Comparison of ENCODE assay signal across 18 cellular contexts in the genomic region with DNA sequence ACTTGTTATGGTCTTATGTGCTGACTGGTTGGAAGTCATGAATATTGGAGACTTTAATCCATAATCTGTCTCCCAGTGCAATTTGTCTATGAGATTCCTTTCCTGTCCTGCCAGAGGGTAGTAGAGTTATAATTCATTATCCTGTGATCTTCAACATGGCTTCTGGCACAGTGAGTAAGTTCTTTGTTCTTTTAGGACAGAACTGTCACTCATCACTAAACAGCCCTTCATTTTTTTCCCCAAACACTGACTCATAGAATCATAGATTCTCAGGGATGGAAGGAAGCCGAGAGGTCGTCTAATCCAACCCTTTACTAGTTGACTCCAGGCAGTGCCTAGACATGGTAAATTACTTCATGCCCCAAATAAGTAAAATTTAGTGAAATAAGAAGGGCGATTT.
DNase-seq lines count a peak whose midpoint lies in the region; ATAC-seq and TF ChIP-seq lines count a peak whose summit lies in the region.
"Had no signal": no experiment of that assay in that cellular context is flagged by ENCODE, and none has a peak within 500 bp of the region (broad histone marks: within the 10 kb centered on the region; RNA-seq: fewer than 3 reads in every experiment).

No MANE protein-coding gene starts in this region.

- intact Hi-C loops in Calu3 (cut with micrococcal nuclease; ENCODE audit: unreplicated experiment) = no loop called here

- no peaks in the 10 kb centered on the region for H3K79me2 ChIP-seq in osteoblast (ENCODE audit: insufficient read depth, low read length)

- peaks cover 8% of the 10 kb centered on the region for H3K27me3 ChIP-seq in osteoblast (ENCODE audit: insufficient read depth, low read length)
- H3K27me3 ChIP-seq: Peyer's patch, suprapubic skin had no signal

- BruUV-seq in Calu3 (replicated peaks; lab: Mats Ljungman, UMichigan) = no TSS peak

- peak; percentile 39; the same call in 2 of the 3 replicates for ATAC-seq in SK-N-SH treated with all-trans-retinoic acid at 6 μM for 48 hours
- ATAC-seq in stimulated activated memory B cell treated with anti-CD40 and anti-IgM and Interleukin-4, amounts not matched to agents 10 μg/mL and 1 μg/mL and 100 μg/mL, for 72 hours = no peak
- ATAC-seq: activated naive CD8-positive, alpha-beta T cell treated with anti-CD3 and anti-CD28 coated beads, Interleukin-2, amount 50 U/mL, for 24 hours had no signal

- H3K4me1 Mint-ChIP-seq in Calu3 (ENCODE audit: low read depth, unreplicated experiment) (peaks cover 17% of the 10 kb centered on the region), glutamatergic neuron (ENCODE audit: low read depth, unreplicated experiment) (peaks cover 2% of the 10 kb centered on the region)
- H3K4me1 Mint-ChIP-seq in stimulated activated memory B cell treated with anti-CD40 and anti-IgM and Interleukin-4, amounts not matched to agents 10 μg/mL and 1 μg/mL and 100 μg/mL, for 72 hours = no peaks in the 10 kb centered on the region
- H3K4me1 Mint-ChIP-seq: activated naive CD8-positive, alpha-beta T cell treated with anti-CD3 and anti-CD28 coated beads, Interleukin-2, amount 50 U/mL, for 24 hours; IgD-negative memory B cell had no signal

- no peaks in the 10 kb centered on the region for H3K36me3 ChIP-seq in osteoblast (ENCODE audit: insufficient read depth, low read length)
- H3K36me3 ChIP-seq: Peyer's patch, suprapubic skin had no signal

- peak; percentile 69 for DNase-seq in COLO829 (ENCODE audit: low spot score)
- DNase-seq in fibroblast of mammary gland (ENCODE audit: low read depth) = peak; percentile 41
- no peak for DNase-seq in osteoblast (ENCODE audit: insufficient read length, low spot score, missing footprints)
- no peak for DNase-seq in NCI-H526 (lab: John Stamatoyannopoulos, UW)
- DNase-seq in Calu3 = no peak
- DNase-seq in glutamatergic neuron = no peak
- DNase-seq: activated CD4-positive, alpha-beta T cell treated with anti-CD3 and anti-CD28 coated beads for 48 hours; activated naive CD8-positive, alpha-beta T cell treated with anti-CD3 and anti-CD28 coated beads, Interleukin-2, amount 50 U/mL, for 24 hours; kidney glomerular epithelial cell; NCI-H1417 treated with DMSO at 0.1 percent for 48 hours; NCI-H510A treated with DMSO at 0.1 percent for 48 hours; Peyer's patch; small intestine had no signal

- H4K20me1 ChIP-seq in osteoblast (ENCODE audit: insufficient read depth, low read length) = no peaks in the 10 kb centered on the region

- no peak overlapping the region for H3K4me3 ChIP-seq in fibroblast of mammary gland (ENCODE audit: control insufficient read depth, low read depth, low read length)
- H3K4me3 ChIP-seq in osteoblast (ENCODE audit: insufficient read depth, low read length) = no peak overlapping the region
- H3K4me3 ChIP-seq: Peyer's patch, suprapubic skin had no signal

- H3K27ac ChIP-seq in osteoblast (ENCODE audit: low read depth, low read length) = peak overlapping the region; percentile 87
- H3K27ac ChIP-seq: Peyer's patch, suprapubic skin had no signal

- H3K36me3 Mint-ChIP-seq in Calu3 (ENCODE audit: insufficient read depth, unreplicated experiment) (no peaks in the 10 kb centered on the region), glutamatergic neuron (ENCODE audit: unreplicated experiment) (no peaks in the 10 kb centered on the region)
- H3K36me3 Mint-ChIP-seq in stimulated activated memory B cell treated with anti-CD40 and anti-IgM and Interleukin-4, amounts not matched to agents 10 μg/mL and 1 μg/mL and 100 μg/mL, for 72 hours = no peaks in the 10 kb centered on the region
- H3K36me3 Mint-ChIP-seq: IgD-negative memory B cell had no signal

- peak overlapping the region; percentile 37 for H3K4me2 ChIP-seq in osteoblast (ENCODE audit: insufficient read depth, low read length)

- H2AFZ ChIP-seq in osteoblast (ENCODE audit: low read length) = peak overlapping the region; percentile 12

- TF ChIP-seq CTCF in fibroblast of mammary gland (conservative IDR thresholded peaks at IDR 0.05; ENCODE audit: control insufficient read depth, insufficient read depth, low read depth, low read length) (no peak), osteoblast (IDR thresholded peaks at IDR 0.05; ENCODE audit: extremely low read depth, low read depth, low read length) (no peak), Calu3 (IDR thresholded peaks at IDR 0.05; ENCODE audit: unreplicated experiment) (no peak), glutamatergic neuron (IDR thresholded peaks at IDR 0.05; ENCODE audit: partially characterized antibody, unreplicated experiment) (no peak)

- H3K9me3 Mint-ChIP-seq in Calu3 (ENCODE audit: low read depth, unreplicated experiment) (no peaks in the 10 kb centered on the region), glutamatergic neuron (ENCODE audit: unreplicated experiment) (no peaks in the 10 kb centered on the region)
- peaks cover 3% of the 10 kb centered on the region for H3K9me3 Mint-ChIP-seq in stimulated activated memory B cell treated with anti-CD40 and anti-IgM and Interleukin-4, amounts not matched to agents 10 μg/mL and 1 μg/mL and 100 μg/mL, for 72 hours
- H3K9me3 Mint-ChIP-seq: activated naive CD8-positive, alpha-beta T cell treated with anti-CD3 and anti-CD28 coated beads, Interleukin-2, amount 50 U/mL, for 24 hours; T-helper 2 cell treated with Interferon-gamma antibody and Interleukin-4, amounts not matched to agents 5 μg/mL and 100 μg/mL, for 36 hours had no signal

- H3K27ac Mint-ChIP-seq in Calu3 (ENCODE audit: unreplicated experiment) (no peak overlapping the region), glutamatergic neuron (ENCODE audit: unreplicated experiment) (no peak overlapping the region)
- H3K27ac Mint-ChIP-seq in stimulated activated memory B cell treated with anti-CD40 and anti-IgM and Interleukin-4, amounts not matched to agents 10 μg/mL and 1 μg/mL and 100 μg/mL, for 72 hours = no peak overlapping the region
- H3K27ac Mint-ChIP-seq: activated naive CD8-positive, alpha-beta T cell treated with anti-CD3 and anti-CD28 coated beads, Interleukin-2, amount 50 U/mL, for 24 hours; IgD-negative memory B cell; T-helper 2 cell treated with Interferon-gamma antibody and Interleukin-4, amounts not matched to agents 5 μg/mL and 100 μg/mL, for 36 hours had no signal

- H3K4me3 Mint-ChIP-seq in Calu3 (ENCODE audit: low read depth, unreplicated experiment) (no peak overlapping the region), glutamatergic neuron (ENCODE audit: unreplicated experiment) (no peak overlapping the region)
- H3K4me3 Mint-ChIP-seq in stimulated activated memory B cell treated with anti-CD40 and anti-IgM and Interleukin-4, amounts not matched to agents 10 μg/mL and 1 μg/mL and 100 μg/mL, for 72 hours = no peak overlapping the region
- H3K4me3 Mint-ChIP-seq: activated naive CD8-positive, alpha-beta T cell treated with anti-CD3 and anti-CD28 coated beads, Interleukin-2, amount 50 U/mL, for 24 hours; IgD-negative memory B cell; T-helper 2 cell treated with Interferon-gamma antibody and Interleukin-4, amounts not matched to agents 5 μg/mL and 100 μg/mL, for 36 hours had no signal

- H3K27me3 Mint-ChIP-seq in Calu3 (ENCODE audit: unreplicated experiment) (no peaks in the 10 kb centered on the region), glutamatergic neuron (ENCODE audit: unreplicated experiment) (no peaks in the 10 kb centered on the region)
- no peaks in the 10 kb centered on the region for H3K27me3 Mint-ChIP-seq in stimulated activated memory B cell treated with anti-CD40 and anti-IgM and Interleukin-4, amounts not matched to agents 10 μg/mL and 1 μg/mL and 100 μg/mL, for 72 hours
- H3K27me3 Mint-ChIP-seq: IgD-negative memory B cell had no signal

- peaks cover 20% of the 10 kb centered on the region for H3K4me1 ChIP-seq in osteoblast (ENCODE audit: insufficient read depth, low read length)
- H3K4me1 ChIP-seq: Peyer's patch had no signal

- CTCF ChIA-PET in Calu3 (lab: Charles Lee) = no interaction called here

- no peaks in the 10 kb centered on the region for H3K9me3 ChIP-seq in osteoblast (ENCODE audit: low read depth, low read length)
- H3K9me3 ChIP-seq: Peyer's patch, suprapubic skin had no signal

TF ChIP-seq in SK-N-SH treated with all-trans-retinoic acid at 6 μM for 48 hours, 23 proteins besides CTCF, POLR2A, EP300 and RAD21:
- no peak for TF ChIP-seq GLIS3 (CRISPR knock-in tag; IDR thresholded peaks at IDR 0.05)
- TF ChIP-seq OSR1 (CRISPR knock-in tag; IDR thresholded peaks at IDR 0.05) = no peak
- TF ChIP-seq TOX (CRISPR knock-in tag; IDR thresholded peaks at IDR 0.05; ENCODE audit: borderline replicate concordance) = no peak
- TF ChIP-seq RARB (CRISPR knock-in tag; IDR thresholded peaks at IDR 0.05) = no peak
- TF ChIP-seq, protein P1, sequence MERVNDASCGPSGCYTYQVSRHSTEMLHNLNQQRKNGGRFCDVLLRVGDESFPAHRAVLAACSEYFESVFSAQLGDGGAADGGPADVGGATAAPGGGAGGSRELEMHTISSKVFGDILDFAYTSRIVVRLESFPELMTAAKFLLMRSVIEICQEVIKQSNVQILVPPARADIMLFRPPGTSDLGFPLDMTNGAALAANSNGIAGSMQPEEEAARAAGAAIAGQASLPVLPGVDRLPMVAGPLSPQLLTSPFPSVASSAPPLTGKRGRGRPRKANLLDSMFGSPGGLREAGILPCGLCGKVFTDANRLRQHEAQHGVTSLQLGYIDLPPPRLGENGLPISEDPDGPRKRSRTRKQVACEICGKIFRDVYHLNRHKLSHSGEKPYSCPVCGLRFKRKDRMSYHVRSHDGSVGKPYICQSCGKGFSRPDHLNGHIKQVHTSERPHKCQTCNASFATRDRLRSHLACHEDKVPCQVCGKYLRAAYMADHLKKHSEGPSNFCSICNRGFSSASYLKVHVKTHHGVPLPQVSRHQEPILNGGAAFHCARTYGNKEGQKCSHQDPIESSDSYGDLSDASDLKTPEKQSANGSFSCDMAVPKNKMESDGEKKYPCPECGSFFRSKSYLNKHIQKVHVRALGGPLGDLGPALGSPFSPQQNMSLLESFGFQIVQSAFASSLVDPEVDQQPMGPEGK (CRISPR knock-in tag; IDR thresholded peaks at IDR 0.05; ENCODE audit: borderline replicate concordance) = no peak
- no peak for TF ChIP-seq ZNF70 (CRISPR knock-in tag; IDR thresholded peaks at IDR 0.05)
- TF ChIP-seq ZC3H10 (CRISPR knock-in tag; IDR thresholded peaks at IDR 0.05) = no peak
- no peak for TF ChIP-seq ARNTL (CRISPR knock-in tag; IDR thresholded peaks at IDR 0.05; ENCODE audit: borderline replicate concordance, low read depth)
- TF ChIP-seq BACH2 (CRISPR knock-in tag; IDR thresholded peaks at IDR 0.05; ENCODE audit: borderline replicate concordance) = no peak
- no peak for TF ChIP-seq ZFP3 (CRISPR knock-in tag; IDR thresholded peaks at IDR 0.05)
- TF ChIP-seq ISL1 (CRISPR knock-in tag; IDR thresholded peaks at IDR 0.05) = no peak; the same call in 1 of the 2 replicates

Comparison
In these comparisons a context has a peak if more than half of its experiments do, and no peak if none do; other contexts are left out.
1. DNase-seq: peak in COLO829 (single experiment) and fibroblast of mammary gland (single experiment); none in osteoblast (single experiment), NCI-H526 (0 of 2), Calu3 (single experiment) and glutamatergic neuron (single experiment).